ENCODE assay signal across 8 cellular contexts in genomic region chr11:103326070-103326794, GRCh38.
DNase-seq lines count a peak whose midpoint lies in the region; ATAC-seq lines count a peak whose summit lies in the region.

No MANE protein-coding gene starts in this region.

- H3K36me3 Mint-ChIP-seq in stimulated activated memory B cell treated with anti-CD40 and anti-IgM and Interleukin-4, amounts not matched to agents 10 μg/mL and 1 μg/mL and 100 μg/mL, for 72 hours, result peaks cover 5% of the 10 kb centered on the region

- no peak overlapping the region for H3K27ac ChIP-seq in iPS DF 6.9 (ENCODE audit: low read length)

- peaks cover 4% of the 10 kb centered on the region; the same call in 1 of the 2 replicates for H3K36me3 ChIP-seq in iPS DF 6.9 (ENCODE audit: control insufficient read depth, insufficient read depth, low read length)

- no peaks in the 10 kb centered on the region for H3K27me3 ChIP-seq in iPS DF 6.9 (ENCODE audit: control insufficient read depth, insufficient read depth, low read length)

- H3K27ac Mint-ChIP-seq in stimulated activated memory B cell treated with anti-CD40 and anti-IgM and Interleukin-4, amounts not matched to agents 10 μg/mL and 1 μg/mL and 100 μg/mL, for 72 hours, result no peak overlapping the region

- peak; percentile 93 for ATAC-seq in GM21529 (IDR thresholded peaks at IDR 0.05; ENCODE audit: unreplicated experiment)
- ATAC-seq in stimulated activated memory B cell treated with anti-CD40 and anti-IgM and Interleukin-4, amounts not matched to agents 10 μg/mL and 1 μg/mL and 100 μg/mL, for 72 hours, result peak; percentile 48

- H3K9me3 Mint-ChIP-seq in stimulated activated memory B cell treated with anti-CD40 and anti-IgM and Interleukin-4, amounts not matched to agents 10 μg/mL and 1 μg/mL and 100 μg/mL, for 72 hours, result no peaks in the 10 kb centered on the region

- peaks cover 4% of the 10 kb centered on the region for H3K4me1 ChIP-seq in iPS DF 6.9 (ENCODE audit: control insufficient read depth, insufficient read depth, low read length)

- H3K9me3 ChIP-seq in iPS DF 6.9 (ENCODE audit: control insufficient read depth, insufficient read depth, low read length), result no peaks in the 10 kb centered on the region

- H3K4me1 Mint-ChIP-seq in stimulated activated memory B cell treated with anti-CD40 and anti-IgM and Interleukin-4, amounts not matched to agents 10 μg/mL and 1 μg/mL and 100 μg/mL, for 72 hours, result peaks cover 8% of the 10 kb centered on the region

- H3K4me3 ChIP-seq in iPS DF 6.9 (ENCODE audit: low read length), result no peak overlapping the region

- DNase-seq in stimulated activated CD4-positive, alpha-beta T cell treated with anti-CD3 and anti-CD28 coated beads, Interleukin-15, amount 100 ng/mL, for 24 hours, result peak; percentile 20
- no peak for DNase-seq in stimulated activated CD4-positive, alpha-beta T cell treated with anti-CD3 and anti-CD28 coated beads, Interleukin-4, amount 100 ng/mL, for 4 hours
- DNase-seq in HPDE6-E6E7 (ENCODE audit: extremely low spot score) (peak; percentile 46), NCI-H82 (lab: John Stamatoyannopoulos, UW) (peak; percentile 66), astrocyte of the hippocampus (ENCODE audit: low read depth, low spot score) (peak; percentile 80), iPS DF 6.9 (ENCODE audit: low read depth, low spot score) (peak; percentile 60)

- no peak overlapping the region for H3K4me3 Mint-ChIP-seq in stimulated activated memory B cell treated with anti-CD40 and anti-IgM and Interleukin-4, amounts not matched to agents 10 μg/mL and 1 μg/mL and 100 μg/mL, for 72 hours

- WGBS in iPS DF 6.9 (ENCODE audit: insufficient coverage, insufficient read length), result no CpG with 5 or more reads among the region's 25 CpGs

- H3K27me3 Mint-ChIP-seq in stimulated activated memory B cell treated with anti-CD40 and anti-IgM and Interleukin-4, amounts not matched to agents 10 μg/mL and 1 μg/mL and 100 μg/mL, for 72 hours, result no peaks in the 10 kb centered on the region

Comparison
In these comparisons a context has a peak if more than half of its experiments do, and no peak if none do; other contexts are left out.
1. DNase-seq: peak in stimulated activated CD4-positive, alpha-beta T cell treated with anti-CD3 and anti-CD28 coated beads, Interleukin-15, amount 100 ng/mL, for 24 hours (single experiment), HPDE6-E6E7 (single experiment), NCI-H82 (single experiment), astrocyte of the hippocampus (single experiment) and iPS DF 6.9 (single experiment); none in stimulated activated CD4-positive, alpha-beta T cell treated with anti-CD3 and anti-CD28 coated beads, Interleukin-4, amount 100 ng/mL, for 4 hours (0 of 2).